11 cellular contexts compared by ENCODE assay signal in genomic region chr12:89927226-89927698, GRCh38.
DNase-seq lines count a peak whose midpoint lies in the region; ATAC-seq and TF ChIP-seq lines count a peak whose summit lies in the region.
"Had no signal": no experiment of that assay in that cellular context is flagged by ENCODE, and none has a peak within 500 bp of the region (broad histone marks: within the 10 kb centered on the region; RNA-seq: fewer than 3 reads in every experiment).

No MANE protein-coding gene starts in this region.

- no peaks in the 10 kb centered on the region for H3K27me3 Mint-ChIP-seq in osteocyte (ENCODE audit: unreplicated experiment)

- intact Hi-C loops in tibial artery (cut with DNase I; ENCODE audit: low total_unique reads): no loop called here

- no peak overlapping the region for H3K4me3 Mint-ChIP-seq in osteocyte (ENCODE audit: unreplicated experiment)

- TF ChIP-seq CTCF in NB4 (IDR thresholded peaks at IDR 0.05; ENCODE audit: low read depth, low read length): no peak
- TF ChIP-seq CTCF in tibial artery (IDR thresholded peaks at IDR 0.05): no peak
- TF ChIP-seq CTCF in osteocyte (IDR thresholded peaks at IDR 0.05): no peak

- H3K27ac Mint-ChIP-seq in osteocyte (ENCODE audit: unreplicated experiment): no peak overlapping the region

- H3K9me3 Mint-ChIP-seq in osteocyte (ENCODE audit: unreplicated experiment): no peaks in the 10 kb centered on the region

- H3K9me3 ChIP-seq in tibial artery: no peaks in the 10 kb centered on the region

- H3K36me3 ChIP-seq in tibial artery: no peaks in the 10 kb centered on the region

- DNase-seq in DMS53 (lab: John Stamatoyannopoulos, UW) (peak; percentile 15), DMS53 treated with DMSO at 0.1 percent for 48 hours (lab: John Stamatoyannopoulos, UW; ENCODE audit: unreplicated experiment) (no peak), NB4 (ENCODE audit: low read depth) (peak; percentile 85), pons (ENCODE audit: low spot score) (peak; percentile 76), tibial artery (no peak), osteocyte (ENCODE audit: extremely low spot score, unreplicated experiment) (no peak)
- no peak for DNase-seq in activated naive CD4-positive, alpha-beta T cell treated with anti-CD3 and anti-CD28 coated beads, Interleukin-2, amount 50 U/mL, for 16 hours
- DNase-seq: foreskin fibroblast, NCI-H1048 had no signal

- H3K27ac ChIP-seq in tibial artery: no peak overlapping the region
- H3K27ac ChIP-seq: 22Rv1 had no signal

- no peak for TF ChIP-seq POLR2A in NB4 (IDR thresholded peaks at IDR 0.05; ENCODE audit: extremely low read depth, insufficient read length)

- H3K4me3 ChIP-seq in NB4 (ENCODE audit: low read depth, low read length) (peak overlapping the region; percentile 4), tibial artery (no peak overlapping the region)

- no peaks in the 10 kb centered on the region for H3K27me3 ChIP-seq in tibial artery

- no peaks in the 10 kb centered on the region for H3K36me3 Mint-ChIP-seq in osteocyte (ENCODE audit: unreplicated experiment)

- H3K4me1 ChIP-seq in tibial artery: no peaks in the 10 kb centered on the region

- H3K4me1 Mint-ChIP-seq in osteocyte (ENCODE audit: unreplicated experiment): peaks cover 13% of the 10 kb centered on the region

- ATAC-seq in HG02840 (IDR thresholded peaks at IDR 0.05; ENCODE audit: low FRiP score, unreplicated experiment): peak; percentile 98

Comparison
In these comparisons a context has a peak if more than half of its experiments do, and no peak if none do; other contexts are left out.
1. DNase-seq: peak in DMS53 (single experiment), NB4 (single experiment) and pons (single experiment); none in DMS53 treated with DMSO at 0.1 percent for 48 hours (single experiment), tibial artery (0 of 2), activated naive CD4-positive, alpha-beta T cell treated with anti-CD3 and anti-CD28 coated beads, Interleukin-2, amount 50 U/mL, for 16 hours (single experiment) and osteocyte (single experiment).